ENCODE assay signal across 8 cellular contexts in genomic region chr5:43603535-43604363, GRCh38. TPM values are rescaled to one million over a fixed set of nuclear protein-coding genes. Genes with fewer than 3 reads are reported as not detected.
A peak's percentile ranks its signal among the peaks of the same experiment; 100 is the strongest.
DNase-seq lines count a peak whose midpoint lies in the region; ATAC-seq and TF ChIP-seq lines count a peak whose summit lies in the region.

No MANE protein-coding gene starts in this region.

- TF ChIP-seq CTCF in PC-9 (conservative IDR thresholded peaks at IDR 0.05) (no peak), fibroblast of mammary gland (conservative IDR thresholded peaks at IDR 0.05; ENCODE audit: control insufficient read depth, insufficient read depth, low read depth, low read length) (no peak)

- H4K20me1 ChIP-seq in PC-9 (ENCODE audit: insufficient read depth) = no peaks in the 10 kb centered on the region

- peaks cover 8% of the 10 kb centered on the region; the same call in 1 of the 2 replicates for H3F3A ChIP-seq in PC-9 (ENCODE audit: insufficient read depth, low read depth)

- H3K27ac ChIP-seq in PC-9 = no peak overlapping the region

- intact Hi-C loops in PC-9 (cut with micrococcal nuclease; ENCODE audit: unreplicated experiment) = loop anchor here (1.0 to 10.0 kb wide), 3 partner anchors 88 to 291 kb away; partner anchors contain the start of genes C5orf34 and HMGCS1

- no peaks in the 10 kb centered on the region for H3K27me3 ChIP-seq in PC-9 (ENCODE audit: insufficient read depth, low read depth)

- H3K4me3 ChIP-seq in PC-9 (peak overlapping the region; percentile 81), fibroblast of mammary gland (ENCODE audit: control insufficient read depth, low read depth, low read length) (peak overlapping the region; percentile 86)

- no peaks in the 10 kb centered on the region for H3K9me3 ChIP-seq in PC-9 (ENCODE audit: insufficient read depth, low read depth)

- POLR2A ChIA-PET in PC-9 (lab: Charles Lee; ENCODE audit: unreplicated experiment) = interaction anchor here (0.5 to 0.7 kb wide), 5 partner anchors 21 to 89 kb away, joined by 3 to 10 read pairs (median 4); partner anchors contain the start of gene C5orf34

- CTCF ChIA-PET in PC-9 (lab: Charles Lee) = interaction anchor here (0.6 to 2.2 kb wide), 3 partner anchors 120 to 728 kb away, joined by 3 to 8 read pairs (median 3); partner anchors contain the start of gene TMEM267

- H3K36me3 Mint-ChIP-seq in natural killer cell treated with Interleukin-12 subunit alpha and Interleukin-12 subunit beta and Interleukin-15 and Interleukin-18, amount 100 ng/mL, for 72 hours = peaks cover 7% of the 10 kb centered on the region
- peaks cover 24% of the 10 kb centered on the region for H3K36me3 Mint-ChIP-seq in stimulated activated naive CD8-positive, alpha-beta T cell treated with anti-CD3 and anti-CD28 coated beads, Interleukin-15, Interleukin-2, amounts not matched to agents 100 ng/mL and 50 ng/mL, for 24 hours (ENCODE audit: low read depth)

- peaks cover 21% of the 10 kb centered on the region for H3K4me1 ChIP-seq in PC-9 (replicated peaks; ENCODE audit: insufficient read depth)

- no peaks in the 10 kb centered on the region for H3K79me2 ChIP-seq in PC-9 (ENCODE audit: low read depth)

- H3K4me2 ChIP-seq in PC-9 = peak overlapping the region; percentile 94

- no peaks in the 10 kb centered on the region for H3K9me2 ChIP-seq in PC-9 (ENCODE audit: insufficient read depth)

- peak overlapping the region; percentile 90 to 95 for H3K27ac Mint-ChIP-seq in natural killer cell treated with Interleukin-12 subunit alpha and Interleukin-12 subunit beta and Interleukin-15 and Interleukin-18, amount 100 ng/mL, for 72 hours
- H3K27ac Mint-ChIP-seq in stimulated activated naive CD8-positive, alpha-beta T cell treated with anti-CD3 and anti-CD28 coated beads, Interleukin-15, Interleukin-2, amounts not matched to agents 100 ng/mL and 50 ng/mL, for 24 hours = peak overlapping the region; percentile 86

- H3K4me3 Mint-ChIP-seq in natural killer cell treated with Interleukin-12 subunit alpha and Interleukin-12 subunit beta and Interleukin-15 and Interleukin-18, amount 100 ng/mL, for 72 hours = peak overlapping the region; percentile 96
- peak overlapping the region; percentile 90 for H3K4me3 Mint-ChIP-seq in stimulated activated naive CD8-positive, alpha-beta T cell treated with anti-CD3 and anti-CD28 coated beads, Interleukin-15, Interleukin-2, amounts not matched to agents 100 ng/mL and 50 ng/mL, for 24 hours

- BruUV-seq in PC-9 (replicated peaks; lab: Mats Ljungman, UMichigan) = no TSS peak

- no peaks in the 10 kb centered on the region for H3K36me3 ChIP-seq in PC-9 (ENCODE audit: low read depth)

- DNase-seq in COLO829 (ENCODE audit: low spot score) = peak; percentile 45
- peak; percentile 16 to 90 (median 76) for DNase-seq in HUDEP-2 (lab: John Stamatoyannopoulos, UW; ENCODE audit: unreplicated experiment in 76 of 76)
- peak in 1 of 2 experiments; percentile 61 for DNase-seq in PC-9
- DNase-seq in activated T-helper 1 cell treated with Interleukin-2 at 50 U/mL for 16 hours (ENCODE audit: low read depth) = peak; percentile 53
- DNase-seq in fibroblast of mammary gland (ENCODE audit: low read depth) = peak; percentile 49
- DNase-seq in natural killer cell treated with Interleukin-12 subunit alpha and Interleukin-12 subunit beta and Interleukin-15 and Interleukin-18, amount 100 ng/mL, for 72 hours (ENCODE audit: low spot score) = peak; percentile 72

- H3K4me1 Mint-ChIP-seq in natural killer cell treated with Interleukin-12 subunit alpha and Interleukin-12 subunit beta and Interleukin-15 and Interleukin-18, amount 100 ng/mL, for 72 hours (ENCODE audit: low read depth in 2 of 2) = peaks cover 38 to 47% of the 10 kb centered on the region in 2 donors
- peaks cover 51% of the 10 kb centered on the region for H3K4me1 Mint-ChIP-seq in stimulated activated naive CD8-positive, alpha-beta T cell treated with anti-CD3 and anti-CD28 coated beads, Interleukin-15, Interleukin-2, amounts not matched to agents 100 ng/mL and 50 ng/mL, for 24 hours (ENCODE audit: low read depth)

- ATAC-seq in GM21360 (IDR thresholded peaks at IDR 0.05; ENCODE audit: unreplicated experiment) = peak; percentile 38
- ATAC-seq in natural killer cell treated with Interleukin-12 subunit alpha and Interleukin-12 subunit beta and Interleukin-15 and Interleukin-18, amount 100 ng/mL, for 72 hours = peak; percentile 80 to 81

- H3K27me3 Mint-ChIP-seq in natural killer cell treated with Interleukin-12 subunit alpha and Interleukin-12 subunit beta and Interleukin-15 and Interleukin-18, amount 100 ng/mL, for 72 hours = no peaks in the 10 kb centered on the region
- no peaks in the 10 kb centered on the region for H3K27me3 Mint-ChIP-seq in stimulated activated naive CD8-positive, alpha-beta T cell treated with anti-CD3 and anti-CD28 coated beads, Interleukin-15, Interleukin-2, amounts not matched to agents 100 ng/mL and 50 ng/mL, for 24 hours

- no peaks in the 10 kb centered on the region for H3K9me3 Mint-ChIP-seq in natural killer cell treated with Interleukin-12 subunit alpha and Interleukin-12 subunit beta and Interleukin-15 and Interleukin-18, amount 100 ng/mL, for 72 hours
- H3K9me3 Mint-ChIP-seq in stimulated activated naive CD8-positive, alpha-beta T cell treated with anti-CD3 and anti-CD28 coated beads, Interleukin-15, Interleukin-2, amounts not matched to agents 100 ng/mL and 50 ng/mL, for 24 hours = no peaks in the 10 kb centered on the region

- H2AFZ ChIP-seq in PC-9 = peak overlapping the region; percentile 98

RNA-seq across cellular contexts. Expression of gene NNT, which starts 0.8 kb away (rescaled TPM):
- 92.6 and 112 TPM in 2 replicates for total RNA-seq in PC-9 (2021)
- total RNA-seq in natural killer cell treated with Interleukin-12 subunit alpha and Interleukin-12 subunit beta and Interleukin-15 and Interleukin-18, amount 100 ng/mL, for 72 hours = 10 to 100 TPM; 63.2 to 70.6 TPM

RNA-seq across cellular contexts. Expression of gene PAIP1, which starts 46.9 kb away (rescaled TPM):
- total RNA-seq in PC-9 (2021) = 183 and 191 TPM in 2 replicates
- total RNA-seq in natural killer cell treated with Interleukin-12 subunit alpha and Interleukin-12 subunit beta and Interleukin-15 and Interleukin-18, amount 100 ng/mL, for 72 hours = 10 to 100 TPM; 47.9 to 57.0 TPM
